Comparison of ENCODE assay signal across 8 cellular contexts in the genomic region with DNA sequence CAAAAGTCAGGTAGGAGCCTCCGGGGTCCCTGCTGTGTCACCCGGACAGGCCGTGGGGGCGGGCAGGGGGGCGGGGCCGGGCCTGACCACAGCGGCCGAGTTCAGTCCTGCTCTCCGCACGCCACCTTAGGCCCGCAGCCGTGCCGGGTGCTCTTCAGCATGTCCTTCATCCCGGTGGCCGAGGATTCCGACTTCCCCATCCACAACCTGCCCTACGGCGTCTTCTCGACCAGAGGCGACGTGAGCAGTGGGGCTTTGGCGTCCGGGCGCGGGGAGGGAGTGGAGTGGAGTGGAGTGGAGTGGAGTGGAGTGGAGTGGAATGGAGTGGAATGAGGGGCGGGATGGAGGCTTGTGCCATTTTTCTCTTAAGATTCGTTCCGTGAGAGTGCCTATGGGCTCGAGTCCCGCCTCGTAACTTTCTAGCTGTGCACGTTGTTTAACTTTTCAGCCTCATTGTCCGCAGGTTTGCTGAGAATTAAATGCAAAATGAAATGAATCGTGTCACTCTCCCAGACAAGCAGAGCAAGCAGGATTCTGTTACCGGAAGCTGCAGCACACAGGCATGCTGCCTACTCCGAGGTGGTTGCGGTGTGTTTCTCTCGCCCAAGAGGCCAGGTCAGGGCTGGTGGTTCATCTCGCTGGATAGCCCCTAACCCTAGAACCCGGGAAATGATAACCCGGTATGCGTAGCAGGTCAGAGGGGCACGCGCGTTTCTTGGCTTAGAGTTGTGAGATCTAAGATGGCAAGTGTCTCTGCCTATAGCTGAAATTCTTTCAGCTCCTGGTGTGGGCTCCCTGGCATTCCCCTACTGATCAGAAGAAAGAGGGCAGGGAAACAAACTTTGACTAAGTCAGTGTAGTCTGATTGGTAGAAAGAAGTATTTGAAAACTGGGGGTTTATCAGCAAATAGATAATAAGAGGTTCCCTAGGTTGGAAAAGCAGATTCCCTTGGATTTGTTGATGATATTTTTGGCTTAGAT. TPM values are rescaled to one million over a fixed set of nuclear protein-coding genes. Genes with fewer than 3 reads are reported as not detected.
DNase-seq lines count a peak whose midpoint lies in the region; ATAC-seq and TF ChIP-seq lines count a peak whose summit lies in the region.

A gene (plus strand): TSS at position 104 of the 981 bp plus-strand sequence. CDS start 56 bp downstream, at position 160.

- peak within 1 kb of the TSS; percentile 74; the same call in 1 of the 2 replicates for H3K27ac Mint-ChIP-seq in WTC11

- H3K27ac ChIP-seq in lung (ENCODE audit: low read depth in 1 of 2, low read length in 1 of 2), result peak within 1 kb of the TSS; percentile 4 to 69

- peaks cover 30% of the 10 kb centered on the region for H3K4me1 Mint-ChIP-seq in WTC11

- CTCF ChIA-PET in WTC11 (lab: Charles Lee), result interaction anchor here (0.6 to 2.4 kb wide), 6 partner anchors 20 to 304 kb away, joined by 3 to 11 read pairs (median 4); no protein-coding TSS in a partner anchor

- DNase-seq in GM04503 (ENCODE audit: low read depth), result peak; percentile 19
- DNase-seq in LHCN-M2 (ENCODE audit: low read depth), result peak; percentile 48
- DNase-seq in WTC11 (ENCODE audit: low spot score), result no peak
- DNase-seq in ecto neural progenitor cell (ENCODE audit: low spot score), result peak; percentile 58
- peak; percentile 70 for DNase-seq in lung (ENCODE audit: low spot score)
- DNase-seq in stimulated activated CD8-positive, alpha-beta memory T cell treated with anti-CD3 and anti-CD28 coated beads, Interleukin-4, amount 100 ng/mL, for 48 hours, result peak; percentile 67

- no peaks in the 10 kb centered on the region for H3K36me3 ChIP-seq in lung (ENCODE audit: control insufficient read depth in 2 of 2, insufficient read depth in 2 of 2, low read length in 2 of 2)

- peaks cover 10% of the 10 kb centered on the region for H3K27me3 Mint-ChIP-seq in WTC11 (ENCODE audit: low read depth)

- no peaks in the 10 kb centered on the region for H3K27me3 ChIP-seq in lung (ENCODE audit: control insufficient read depth, insufficient read depth)

- POLR2A ChIA-PET in WTC11 (lab: Charles Lee), result interaction anchor here (1.4 to 3.0 kb wide), 2 partner anchors 39 to 93 kb away, joined by 3 to 17 read pairs; a partner anchor contains a TSS

- no peaks in the 10 kb centered on the region for H3K9me3 Mint-ChIP-seq in WTC11

- no peak for TF ChIP-seq CTCF in WTC11 (IDR thresholded peaks at IDR 0.05)
- no peak for TF ChIP-seq CTCF in lung (IDR thresholded peaks at IDR 0.05; ENCODE audit: control extremely low read depth, extremely low read depth)

- H3K4me3 Mint-ChIP-seq in WTC11, result peak within 1 kb of the TSS; percentile 85

- WGBS in lung, 2 donors, result 1% methylated on average over 42 to 45 of the region's 45 CpGs

- no peaks in the 10 kb centered on the region for H3K36me3 Mint-ChIP-seq in WTC11

- H3K4me3 ChIP-seq in lung, result peak within 1 kb of the TSS; percentile 29

- H3K9me3 ChIP-seq in lung (ENCODE audit: control insufficient read depth in 2 of 2, insufficient read depth in 1 of 2, low read length in 1 of 2), result no peaks in the 10 kb centered on the region

- ATAC-seq in GM21825 (IDR thresholded peaks at IDR 0.05; ENCODE audit: unreplicated experiment), result peak; percentile 42
- ATAC-seq in WTC11, result peak; percentile 75
- peak; percentile 60 for ATAC-seq in lung (ENCODE audit: insufficient read depth, low FRiP score)
- ATAC-seq in HG02840 (IDR thresholded peaks at IDR 0.05; ENCODE audit: low FRiP score, unreplicated experiment), result no peak

- H3K4me1 ChIP-seq in lung (ENCODE audit: control insufficient read depth in 2 of 2, insufficient read depth in 2 of 2, low read length in 2 of 2), result peaks cover 0 to 17% of the 10 kb centered on the region in 2 donors

TF ChIP-seq in WTC11, 78 proteins besides CTCF, POLR2A, EP300 and RAD21 (continues in another document):
- TF ChIP-seq, protein P1, sequence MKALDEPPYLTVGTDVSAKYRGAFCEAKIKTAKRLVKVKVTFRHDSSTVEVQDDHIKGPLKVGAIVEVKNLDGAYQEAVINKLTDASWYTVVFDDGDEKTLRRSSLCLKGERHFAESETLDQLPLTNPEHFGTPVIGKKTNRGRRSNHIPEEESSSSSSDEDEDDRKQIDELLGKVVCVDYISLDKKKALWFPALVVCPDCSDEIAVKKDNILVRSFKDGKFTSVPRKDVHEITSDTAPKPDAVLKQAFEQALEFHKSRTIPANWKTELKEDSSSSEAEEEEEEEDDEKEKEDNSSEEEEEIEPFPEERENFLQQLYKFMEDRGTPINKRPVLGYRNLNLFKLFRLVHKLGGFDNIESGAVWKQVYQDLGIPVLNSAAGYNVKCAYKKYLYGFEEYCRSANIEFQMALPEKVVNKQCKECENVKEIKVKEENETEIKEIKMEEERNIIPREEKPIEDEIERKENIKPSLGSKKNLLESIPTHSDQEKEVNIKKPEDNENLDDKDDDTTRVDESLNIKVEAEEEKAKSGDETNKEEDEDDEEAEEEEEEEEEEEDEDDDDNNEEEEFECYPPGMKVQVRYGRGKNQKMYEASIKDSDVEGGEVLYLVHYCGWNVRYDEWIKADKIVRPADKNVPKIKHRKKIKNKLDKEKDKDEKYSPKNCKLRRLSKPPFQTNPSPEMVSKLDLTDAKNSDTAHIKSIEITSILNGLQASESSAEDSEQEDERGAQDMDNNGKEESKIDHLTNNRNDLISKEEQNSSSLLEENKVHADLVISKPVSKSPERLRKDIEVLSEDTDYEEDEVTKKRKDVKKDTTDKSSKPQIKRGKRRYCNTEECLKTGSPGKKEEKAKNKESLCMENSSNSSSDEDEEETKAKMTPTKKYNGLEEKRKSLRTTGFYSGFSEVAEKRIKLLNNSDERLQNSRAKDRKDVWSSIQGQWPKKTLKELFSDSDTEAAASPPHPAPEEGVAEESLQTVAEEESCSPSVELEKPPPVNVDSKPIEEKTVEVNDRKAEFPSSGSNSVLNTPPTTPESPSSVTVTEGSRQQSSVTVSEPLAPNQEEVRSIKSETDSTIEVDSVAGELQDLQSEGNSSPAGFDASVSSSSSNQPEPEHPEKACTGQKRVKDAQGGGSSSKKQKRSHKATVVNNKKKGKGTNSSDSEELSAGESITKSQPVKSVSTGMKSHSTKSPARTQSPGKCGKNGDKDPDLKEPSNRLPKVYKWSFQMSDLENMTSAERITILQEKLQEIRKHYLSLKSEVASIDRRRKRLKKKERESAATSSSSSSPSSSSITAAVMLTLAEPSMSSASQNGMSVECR (CRISPR knock-in tag; IDR thresholded peaks at IDR 0.05; ENCODE audit: borderline replicate concordance), result peak; percentile 51; the same call in 1 of the 2 replicates
- TF ChIP-seq, protein P2, sequence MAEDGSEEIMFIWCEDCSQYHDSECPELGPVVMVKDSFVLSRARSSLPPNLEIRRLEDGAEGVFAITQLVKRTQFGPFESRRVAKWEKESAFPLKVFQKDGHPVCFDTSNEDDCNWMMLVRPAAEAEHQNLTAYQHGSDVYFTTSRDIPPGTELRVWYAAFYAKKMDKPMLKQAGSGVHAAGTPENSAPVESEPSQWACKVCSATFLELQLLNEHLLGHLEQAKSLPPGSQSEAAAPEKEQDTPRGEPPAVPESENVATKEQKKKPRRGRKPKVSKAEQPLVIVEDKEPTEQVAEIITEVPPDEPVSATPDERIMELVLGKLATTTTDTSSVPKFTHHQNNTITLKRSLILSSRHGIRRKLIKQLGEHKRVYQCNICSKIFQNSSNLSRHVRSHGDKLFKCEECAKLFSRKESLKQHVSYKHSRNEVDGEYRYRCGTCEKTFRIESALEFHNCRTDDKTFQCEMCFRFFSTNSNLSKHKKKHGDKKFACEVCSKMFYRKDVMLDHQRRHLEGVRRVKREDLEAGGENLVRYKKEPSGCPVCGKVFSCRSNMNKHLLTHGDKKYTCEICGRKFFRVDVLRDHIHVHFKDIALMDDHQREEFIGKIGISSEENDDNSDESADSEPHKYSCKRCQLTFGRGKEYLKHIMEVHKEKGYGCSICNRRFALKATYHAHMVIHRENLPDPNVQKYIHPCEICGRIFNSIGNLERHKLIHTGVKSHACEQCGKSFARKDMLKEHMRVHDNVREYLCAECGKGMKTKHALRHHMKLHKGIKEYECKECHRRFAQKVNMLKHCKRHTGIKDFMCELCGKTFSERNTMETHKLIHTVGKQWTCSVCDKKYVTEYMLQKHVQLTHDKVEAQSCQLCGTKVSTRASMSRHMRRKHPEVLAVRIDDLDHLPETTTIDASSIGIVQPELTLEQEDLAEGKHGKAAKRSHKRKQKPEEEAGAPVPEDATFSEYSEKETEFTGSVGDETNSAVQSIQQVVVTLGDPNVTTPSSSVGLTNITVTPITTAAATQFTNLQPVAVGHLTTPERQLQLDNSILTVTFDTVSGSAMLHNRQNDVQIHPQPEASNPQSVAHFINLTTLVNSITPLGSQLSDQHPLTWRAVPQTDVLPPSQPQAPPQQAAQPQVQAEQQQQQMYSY (CRISPR knock-in tag; IDR thresholded peaks at IDR 0.05), result peak; percentile 93
- TF ChIP-seq SOX15 (CRISPR knock-in tag; IDR thresholded peaks at IDR 0.05) (no peak), SP1 (CRISPR knock-in tag; conservative IDR thresholded peaks at IDR 0.05) (peak; percentile 86)
- TF ChIP-seq, protein P3, sequence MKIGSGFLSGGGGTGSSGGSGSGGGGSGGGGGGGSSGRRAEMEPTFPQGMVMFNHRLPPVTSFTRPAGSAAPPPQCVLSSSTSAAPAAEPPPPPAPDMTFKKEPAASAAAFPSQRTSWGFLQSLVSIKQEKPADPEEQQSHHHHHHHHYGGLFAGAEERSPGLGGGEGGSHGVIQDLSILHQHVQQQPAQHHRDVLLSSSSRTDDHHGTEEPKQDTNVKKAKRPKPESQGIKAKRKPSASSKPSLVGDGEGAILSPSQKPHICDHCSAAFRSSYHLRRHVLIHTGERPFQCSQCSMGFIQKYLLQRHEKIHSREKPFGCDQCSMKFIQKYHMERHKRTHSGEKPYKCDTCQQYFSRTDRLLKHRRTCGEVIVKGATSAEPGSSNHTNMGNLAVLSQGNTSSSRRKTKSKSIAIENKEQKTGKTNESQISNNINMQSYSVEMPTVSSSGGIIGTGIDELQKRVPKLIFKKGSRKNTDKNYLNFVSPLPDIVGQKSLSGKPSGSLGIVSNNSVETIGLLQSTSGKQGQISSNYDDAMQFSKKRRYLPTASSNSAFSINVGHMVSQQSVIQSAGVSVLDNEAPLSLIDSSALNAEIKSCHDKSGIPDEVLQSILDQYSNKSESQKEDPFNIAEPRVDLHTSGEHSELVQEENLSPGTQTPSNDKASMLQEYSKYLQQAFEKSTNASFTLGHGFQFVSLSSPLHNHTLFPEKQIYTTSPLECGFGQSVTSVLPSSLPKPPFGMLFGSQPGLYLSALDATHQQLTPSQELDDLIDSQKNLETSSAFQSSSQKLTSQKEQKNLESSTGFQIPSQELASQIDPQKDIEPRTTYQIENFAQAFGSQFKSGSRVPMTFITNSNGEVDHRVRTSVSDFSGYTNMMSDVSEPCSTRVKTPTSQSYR (CRISPR knock-in tag; IDR thresholded peaks at IDR 0.05), result 0 out of 2 replicates have a peak, but pooled peaks have one; percentile 20

RNA-seq across cellular contexts. Expression of the gene that starts here (rescaled TPM):
- total RNA-seq in LHCN-M2 (2014; rRNA removed), result 29.7 and 30.1 TPM in 2 replicates
- polyA plus RNA-seq in LHCN-M2 (2012), result 54.3 TPM
- 21.7 to 23.7 TPM (median 22.8 TPM) in 3 replicates for total RNA-seq in WTC11 (2021)
- total RNA-seq in lung, result 10 to 100 TPM; 23.7 to 48.9 TPM
- 10 to 100 TPM; 49.4 to 55.5 TPM for polyA plus RNA-seq in lung
